Comparison of ENCODE assay signal across 7 cellular contexts in the genomic region with DNA sequence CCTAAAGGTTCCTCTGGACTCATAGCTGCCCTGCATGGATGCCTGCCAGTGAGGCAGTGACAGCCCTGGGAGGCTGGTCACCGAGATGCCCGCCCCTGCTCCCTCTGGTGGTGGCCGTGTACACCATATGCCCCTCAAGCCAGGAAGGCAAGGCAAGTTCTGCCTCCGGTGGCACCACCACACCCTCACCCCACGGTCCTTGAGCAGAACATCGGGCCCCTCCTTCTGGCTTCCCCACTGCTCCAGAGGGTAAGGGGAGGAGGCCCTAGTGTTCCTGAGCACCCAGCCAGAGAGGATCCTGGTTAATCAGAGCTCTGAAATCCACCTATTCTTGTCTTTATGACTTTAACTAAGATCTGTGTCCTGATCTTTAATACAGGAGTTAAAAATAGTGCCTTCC. TPM values are rescaled to one million over a fixed set of nuclear protein-coding genes. Genes with fewer than 3 reads are reported as not detected.
A peak's percentile ranks its signal among the peaks of the same experiment; 100 is the strongest.
DNase-seq lines count a peak whose midpoint lies in the region; ATAC-seq and TF ChIP-seq lines count a peak whose summit lies in the region.

No MANE protein-coding gene starts in this region.

- 34% methylated on average over 3 of the region's 6 CpGs for WGBS in suprapubic skin

- no peaks in the 10 kb centered on the region for H3K27me3 Mint-ChIP-seq in activated T-helper 1 cell treated with anti-CD3 and anti-CD28 coated beads, Interleukin-12 subunit alpha, Interleukin-12 subunit beta, Interleukin-2, Interleukin-4 antibody, amounts not matched to agents 30 ng/mL and 10 ng/mL and 1 ng/mL, durations not matched to agents 14 hours and 24 hours and 36 hours (ENCODE audit: insufficient read depth)

- peak in 1 of 2 donors; percentile 64 for TF ChIP-seq CTCF in suprapubic skin (IDR thresholded peaks at IDR 0.05)

- H3K9me3 ChIP-seq in suprapubic skin = no peaks in the 10 kb centered on the region

- H3K27me3 ChIP-seq in suprapubic skin = no peaks in the 10 kb centered on the region

- TF ChIP-seq POLR2A in suprapubic skin (IDR thresholded peaks at IDR 0.05) = no peak

- H3K36me3 Mint-ChIP-seq in activated T-helper 1 cell treated with anti-CD3 and anti-CD28 coated beads, Interleukin-12 subunit alpha, Interleukin-12 subunit beta, Interleukin-2, Interleukin-4 antibody, amounts not matched to agents 30 ng/mL and 10 ng/mL and 1 ng/mL, durations not matched to agents 14 hours and 24 hours and 36 hours (ENCODE audit: low read depth) = no peaks in the 10 kb centered on the region

- peak; percentile 68 for ATAC-seq in GM19324 (IDR thresholded peaks at IDR 0.05; ENCODE audit: low FRiP score, unreplicated experiment)

- no peak overlapping the region for H3K27ac Mint-ChIP-seq in activated T-helper 1 cell treated with anti-CD3 and anti-CD28 coated beads, Interleukin-12 subunit alpha, Interleukin-12 subunit beta, Interleukin-2, Interleukin-4 antibody, amounts not matched to agents 30 ng/mL and 10 ng/mL and 1 ng/mL, durations not matched to agents 14 hours and 24 hours and 36 hours

- no peak for TF ChIP-seq EP300 in suprapubic skin (IDR thresholded peaks at IDR 0.05)

- DNase-seq in DMS53 (lab: John Stamatoyannopoulos, UW) = peak; percentile 88
- peak; percentile 47 to 65 for DNase-seq in NCI-H524 (lab: John Stamatoyannopoulos, UW)
- DNase-seq in activated T-helper 1 cell treated with anti-CD3 and anti-CD28 coated beads, Interleukin-12 subunit alpha, Interleukin-12 subunit beta, Interleukin-2, Interleukin-4 antibody, amounts not matched to agents 30 ng/mL and 10 ng/mL and 1 ng/mL, durations not matched to agents 14 hours and 24 hours and 36 hours (ENCODE audit: low spot score) = peak; percentile 63
- peak; percentile 72 for DNase-seq in hepatic stellate cell (ENCODE audit: low spot score)
- DNase-seq in suprapubic skin (ENCODE audit: low spot score in 2 of 2) = peak; percentile 87 to 94
- no peak for DNase-seq in HPDE6-E6E7 (ENCODE audit: extremely low spot score)

- H3K27ac ChIP-seq in suprapubic skin = peak overlapping the region; percentile 88

- peaks cover 8% of the 10 kb centered on the region for H3K4me1 Mint-ChIP-seq in activated T-helper 1 cell treated with anti-CD3 and anti-CD28 coated beads, Interleukin-12 subunit alpha, Interleukin-12 subunit beta, Interleukin-2, Interleukin-4 antibody, amounts not matched to agents 30 ng/mL and 10 ng/mL and 1 ng/mL, durations not matched to agents 14 hours and 24 hours and 36 hours (ENCODE audit: low read depth)

- intact Hi-C loops in activated T-helper 1 cell treated with anti-CD3 and anti-CD28 coated beads, Interleukin-12 subunit alpha, Interleukin-12 subunit beta, Interleukin-2, Interleukin-4 antibody, amounts not matched to agents 30 ng/mL and 10 ng/mL and 1 ng/mL, durations not matched to agents 14 hours and 24 hours and 36 hours (cut with micrococcal nuclease) = loop anchor here (1.0 to 10.0 kb wide), 5 partner anchors 16 to 263 kb away; a partner anchor contains a TSS

- H3K36me3 ChIP-seq in suprapubic skin = no peaks in the 10 kb centered on the region

- peaks cover 52% of the 10 kb centered on the region for H3K4me1 ChIP-seq in suprapubic skin

- no peak overlapping the region for H3K4me3 Mint-ChIP-seq in activated T-helper 1 cell treated with anti-CD3 and anti-CD28 coated beads, Interleukin-12 subunit alpha, Interleukin-12 subunit beta, Interleukin-2, Interleukin-4 antibody, amounts not matched to agents 30 ng/mL and 10 ng/mL and 1 ng/mL, durations not matched to agents 14 hours and 24 hours and 36 hours

- no peaks in the 10 kb centered on the region for H3K9me3 Mint-ChIP-seq in activated T-helper 1 cell treated with anti-CD3 and anti-CD28 coated beads, Interleukin-12 subunit alpha, Interleukin-12 subunit beta, Interleukin-2, Interleukin-4 antibody, amounts not matched to agents 30 ng/mL and 10 ng/mL and 1 ng/mL, durations not matched to agents 14 hours and 24 hours and 36 hours

- no peak overlapping the region for H3K4me3 ChIP-seq in suprapubic skin

RNA-seq across cellular contexts. Expression of a gene that starts 1.6 kb away (rescaled TPM):
- 0.16 TPM in 1 of 2 replicates, not detected in the other for total RNA-seq in activated T-helper 1 cell treated with anti-CD3 and anti-CD28 coated beads, Interleukin-12 subunit alpha, Interleukin-12 subunit beta, Interleukin-2, Interleukin-4 antibody, amounts not matched to agents 30 ng/mL and 10 ng/mL and 1 ng/mL, durations not matched to agents 14 hours and 24 hours and 36 hours
- 100 to 1,000 TPM; 252 to 555 (median 445) TPM for total RNA-seq in suprapubic skin

RNA-seq across cellular contexts. Expression of a gene that starts 4.7 kb away (rescaled TPM):
- not detected in 2 replicates for total RNA-seq in activated T-helper 1 cell treated with anti-CD3 and anti-CD28 coated beads, Interleukin-12 subunit alpha, Interleukin-12 subunit beta, Interleukin-2, Interleukin-4 antibody, amounts not matched to agents 30 ng/mL and 10 ng/mL and 1 ng/mL, durations not matched to agents 14 hours and 24 hours and 36 hours
- 100 to 1,000 TPM; 133 to 668 (median 414) TPM for total RNA-seq in suprapubic skin

RNA-seq across cellular contexts. Expression of a gene that starts 9.6 kb away (rescaled TPM):
- total RNA-seq in activated T-helper 1 cell treated with anti-CD3 and anti-CD28 coated beads, Interleukin-12 subunit alpha, Interleukin-12 subunit beta, Interleukin-2, Interleukin-4 antibody, amounts not matched to agents 30 ng/mL and 10 ng/mL and 1 ng/mL, durations not matched to agents 14 hours and 24 hours and 36 hours = 2.5 and 5.1 TPM in 2 replicates
- total RNA-seq in suprapubic skin = 10 to 100 TPM; 28.0 to 55.4 (median 43.1) TPM

RNA-seq across cellular contexts. Expression of a gene that starts 10.6 kb away (rescaled TPM):
- not detected in 2 replicates for total RNA-seq in activated T-helper 1 cell treated with anti-CD3 and anti-CD28 coated beads, Interleukin-12 subunit alpha, Interleukin-12 subunit beta, Interleukin-2, Interleukin-4 antibody, amounts not matched to agents 30 ng/mL and 10 ng/mL and 1 ng/mL, durations not matched to agents 14 hours and 24 hours and 36 hours
- 10 to 100 TPM; 17.9 to 33.2 (median 21.1) TPM for total RNA-seq in suprapubic skin

RNA-seq across cellular contexts. Expression of a gene that starts 16.2 kb away (rescaled TPM):
- 101 and 105 TPM in 2 replicates for total RNA-seq in activated T-helper 1 cell treated with anti-CD3 and anti-CD28 coated beads, Interleukin-12 subunit alpha, Interleukin-12 subunit beta, Interleukin-2, Interleukin-4 antibody, amounts not matched to agents 30 ng/mL and 10 ng/mL and 1 ng/mL, durations not matched to agents 14 hours and 24 hours and 36 hours
- 10 to 100 TPM; 56.8 to 78.1 (median 58.2) TPM for total RNA-seq in suprapubic skin

Comparison
In these comparisons a context has a peak if more than half of its experiments do, and no peak if none do; other contexts are left out.
1. RNA of a gene that starts 1.6 kb away (total RNA-seq): 252 to 555 TPM in suprapubic skin; 0.16 TPM in activated T-helper 1 cell treated with anti-CD3 and anti-CD28 coated beads, Interleukin-12 subunit alpha, Interleukin-12 subunit beta, Interleukin-2, Interleukin-4 antibody, amounts not matched to agents 30 ng/mL and 10 ng/mL and 1 ng/mL, durations not matched to agents 14 hours and 24 hours and 36 hours; every median in the first group is over 100 times any median in the second.
2. RNA of a gene that starts 4.7 kb away (total RNA-seq): 133 to 668 TPM in suprapubic skin; not detected in activated T-helper 1 cell treated with anti-CD3 and anti-CD28 coated beads, Interleukin-12 subunit alpha, Interleukin-12 subunit beta, Interleukin-2, Interleukin-4 antibody, amounts not matched to agents 30 ng/mL and 10 ng/mL and 1 ng/mL, durations not matched to agents 14 hours and 24 hours and 36 hours; every median in the first group is over 100 times any median in the second.